18 cellular contexts compared by ENCODE assay signal in genomic region chr10:73517166-73517888, GRCh38. TPM values are rescaled to one million over a fixed set of nuclear protein-coding genes. Genes with fewer than 3 reads are reported as not detected.
A peak's percentile ranks its signal among the peaks of the same experiment; 100 is the strongest.
DNase-seq lines count a peak whose midpoint lies in the region; ATAC-seq and TF ChIP-seq lines count a peak whose summit lies in the region.
"Had no signal": no experiment of that assay in that cellular context is flagged by ENCODE, and none has a peak within 500 bp of the region (broad histone marks: within the 10 kb centered on the region; RNA-seq: fewer than 3 reads in every experiment).

No MANE protein-coding gene starts in this region.

- H3K27me3 ChIP-seq in CD4-positive, alpha-beta memory T cell (ENCODE audit: insufficient read depth, low read length): no peaks in the 10 kb centered on the region
- H3K27me3 ChIP-seq: MG63, neutrophil had no signal

- intact Hi-C loops in CD4-positive, alpha-beta memory T cell (cut with micrococcal nuclease): no loop called here

- peak overlapping the region; percentile 2 for H3K4me3 Mint-ChIP-seq in endothelial cell (ENCODE audit: unreplicated experiment)
- H3K4me3 Mint-ChIP-seq in CD4-positive, alpha-beta memory T cell: no peak overlapping the region

- H3K4me1 Mint-ChIP-seq in endothelial cell (ENCODE audit: unreplicated experiment): peaks cover 3% of the 10 kb centered on the region
- no peaks in the 10 kb centered on the region for H3K4me1 Mint-ChIP-seq in CD4-positive, alpha-beta memory T cell

- H3K9me3 Mint-ChIP-seq in endothelial cell (ENCODE audit: unreplicated experiment): no peaks in the 10 kb centered on the region
- H3K9me3 Mint-ChIP-seq in CD4-positive, alpha-beta memory T cell: no peaks in the 10 kb centered on the region
- H3K9me3 Mint-ChIP-seq in activated naive CD4-positive, alpha-beta T cell treated with anti-CD3 and anti-CD28 coated beads, Interleukin-2, amount 50 U/mL, for 72 hours: no peaks in the 10 kb centered on the region

- H3K4me3 ChIP-seq in CD4-positive, alpha-beta memory T cell (ENCODE audit: low read length in 2 of 2): no peak overlapping the region
- H3K4me3 ChIP-seq: MG63 had no signal

- CTCF ChIA-PET in CD4-positive, alpha-beta memory T cell (lab: Charles Lee; ENCODE audit: partially characterized antibody): interaction anchor here (1.1 to 1.9 kb wide), 2 partner anchors 12 to 125 kb away, joined by 4 to 6 read pairs; partner anchors contain the start of gene MYOZ1

- ATAC-seq in activated naive CD4-positive, alpha-beta T cell treated with anti-CD3 and anti-CD28 coated beads, Interleukin-2, amount 50 U/mL, for 72 hours: no peak

- TF ChIP-seq CTCF in endothelial cell (IDR thresholded peaks at IDR 0.05; ENCODE audit: unreplicated experiment): no peak

- H3K36me3 ChIP-seq in CD4-positive, alpha-beta memory T cell (ENCODE audit: insufficient read depth, low read length): no peaks in the 10 kb centered on the region
- H3K36me3 ChIP-seq: MG63, neutrophil had no signal

- DNase-seq in EL (peak; percentile 41), NCI-H226 (peak; percentile 64), endothelial cell (ENCODE audit: low spot score) (no peak), myocyte (ENCODE audit: low read depth) (peak; percentile 82), AG08396 (ENCODE audit: low spot score) (no peak)
- DNase-seq in CD4-positive, alpha-beta memory T cell: no peak
- DNase-seq in stimulated activated CD4-positive, alpha-beta T cell treated with anti-CD3 and anti-CD28 coated beads, Interleukin-4, amount 100 ng/mL, for 24 hours: no peak
- DNase-seq in activated naive CD4-positive, alpha-beta T cell treated with anti-CD3 and anti-CD28 coated beads, Interleukin-2, amount 50 U/mL, for 72 hours (ENCODE audit: low spot score in 2 of 2): no peak
- DNase-seq: activated CD4-positive, alpha-beta T cell treated with anti-CD3 and anti-CD28 coated beads, Interleukin-2, amount 50 U/mL, for 1 hour; Calu3; cerebellar nuclear complex; foreskin melanocyte; HCEC 1CT; MG63; NCI-H1930; NCI-H524; substantia nigra had no signal

- peak overlapping the region; percentile 32 for H3K27ac Mint-ChIP-seq in endothelial cell (ENCODE audit: unreplicated experiment)
- peak overlapping the region in 1 of 7 donors; percentile 68 for H3K27ac Mint-ChIP-seq in CD4-positive, alpha-beta memory T cell
- H3K27ac Mint-ChIP-seq in activated naive CD4-positive, alpha-beta T cell treated with anti-CD3 and anti-CD28 coated beads, Interleukin-2, amount 50 U/mL, for 72 hours: peak overlapping the region in 1 of 2 donors; percentile 5

- H3K36me3 Mint-ChIP-seq in endothelial cell (ENCODE audit: low read depth, unreplicated experiment): peaks cover 38% of the 10 kb centered on the region
- peaks cover 0 to 3% of the 10 kb centered on the region in 2 donors for H3K36me3 Mint-ChIP-seq in CD4-positive, alpha-beta memory T cell
- H3K36me3 Mint-ChIP-seq in activated naive CD4-positive, alpha-beta T cell treated with anti-CD3 and anti-CD28 coated beads, Interleukin-2, amount 50 U/mL, for 72 hours: no peaks in the 10 kb centered on the region

- no peaks in the 10 kb centered on the region for H3K9me3 ChIP-seq in CD4-positive, alpha-beta memory T cell (ENCODE audit: control insufficient read depth in 1 of 2, low read length in 2 of 2)
- H3K9me3 ChIP-seq: MG63, neutrophil had no signal

- POLR2A ChIA-PET in CD4-positive, alpha-beta memory T cell (lab: Charles Lee; ENCODE audit: partially characterized antibody): no interaction called here

- H3K4me1 ChIP-seq in CD4-positive, alpha-beta memory T cell (ENCODE audit: insufficient read depth, low read length): no peaks in the 10 kb centered on the region

- H3K27ac ChIP-seq in CD4-positive, alpha-beta memory T cell (ENCODE audit: low read depth, low read length): no peak overlapping the region
- H3K27ac ChIP-seq: neutrophil had no signal

- no peaks in the 10 kb centered on the region for H3K27me3 Mint-ChIP-seq in endothelial cell (ENCODE audit: unreplicated experiment)
- H3K27me3 Mint-ChIP-seq in CD4-positive, alpha-beta memory T cell: no peaks in the 10 kb centered on the region

RNA-seq across cellular contexts. Expression of gene PPP3CB, which starts 21.5 kb away (rescaled TPM):
- total RNA-seq in endothelial cell (ENCODE audit: unreplicated experiment) (18.5 TPM), myocyte (54.6 and 59.1 TPM in 2 replicates)
- polyA plus RNA-seq in myocyte (2012): 57.6 TPM
- total RNA-seq in CD4-positive, alpha-beta memory T cell: 10 to 100 TPM; 47.4 to 48.1 TPM
- 1 to 10 TPM; 8.9 to 9.6 TPM for polyA plus RNA-seq in CD4-positive, alpha-beta memory T cell
- 10 to 100 TPM; 25.7 to 40.5 TPM for total RNA-seq in activated naive CD4-positive, alpha-beta T cell treated with anti-CD3 and anti-CD28 coated beads, Interleukin-2, amount 50 U/mL, for 72 hours

Comparison
In these comparisons a context has a peak if more than half of its experiments do, and no peak if none do; other contexts are left out.
1. DNase-seq: peak in EL (single experiment), NCI-H226 (single experiment) and myocyte (single experiment); none in endothelial cell (single experiment), AG08396 (single experiment), CD4-positive, alpha-beta memory T cell (0 of 5), stimulated activated CD4-positive, alpha-beta T cell treated with anti-CD3 and anti-CD28 coated beads, Interleukin-4, amount 100 ng/mL, for 24 hours (single experiment) and activated naive CD4-positive, alpha-beta T cell treated with anti-CD3 and anti-CD28 coated beads, Interleukin-2, amount 50 U/mL, for 72 hours (0 of 2).